10 cellular contexts compared by ENCODE assay signal in the genomic region with DNA sequence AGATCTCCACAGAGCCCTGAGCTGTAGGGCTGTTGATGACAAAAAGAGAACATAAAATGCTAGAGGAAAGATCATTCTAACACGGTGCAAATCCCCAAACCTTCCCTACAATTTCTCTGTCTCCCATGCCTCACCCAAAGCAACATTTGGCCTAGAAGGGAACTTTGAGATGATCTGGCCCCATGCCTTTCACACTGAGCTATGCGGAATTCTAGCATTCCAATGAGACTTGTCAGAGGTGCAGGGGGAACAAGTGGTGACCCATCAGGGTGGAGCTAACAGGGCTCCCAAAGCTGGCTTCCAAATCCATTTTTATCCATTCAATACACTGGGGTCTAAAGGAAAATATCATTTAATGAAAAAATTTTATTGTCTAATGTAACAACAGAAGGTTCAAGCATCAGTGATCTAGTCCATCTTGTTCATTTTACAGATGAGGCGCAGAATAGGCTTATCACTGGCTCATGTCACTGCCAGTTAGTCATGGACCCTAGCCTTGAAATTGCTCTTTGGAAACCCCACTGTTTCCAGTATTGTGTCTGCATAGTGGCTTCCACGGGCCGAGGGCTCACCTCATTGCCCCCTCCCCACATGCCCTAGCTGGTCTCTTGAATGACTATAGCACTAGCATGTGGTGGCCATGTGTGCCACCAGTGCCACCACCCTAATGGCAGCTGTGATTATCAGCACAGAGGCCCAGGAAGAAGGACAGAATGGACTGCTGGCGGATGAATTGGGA.
DNase-seq lines count a peak whose midpoint lies in the region; ATAC-seq and TF ChIP-seq lines count a peak whose summit lies in the region.
"Had no signal": no experiment of that assay in that cellular context is flagged by ENCODE, and none has a peak within 500 bp of the region (broad histone marks: within the 10 kb centered on the region; RNA-seq: fewer than 3 reads in every experiment).

No MANE protein-coding gene starts in this region.

- peak; percentile 10 to 64; a peak in 1 of 4 replicates for TF ChIP-seq EP300 in SK-N-SH (IDR thresholded peaks at IDR 0.05; ENCODE audit: borderline replicate concordance in 1 of 2, low read depth in 1 of 2, low read length in 1 of 2)

- no peak for ATAC-seq in HG02884 (IDR thresholded peaks at IDR 0.05; ENCODE audit: unreplicated experiment)

- peaks cover 10% of the 10 kb centered on the region for H3F3A ChIP-seq in SK-N-SH (replicated peaks; ENCODE audit: insufficient read depth)

- H3K4me3 Mint-ChIP-seq in osteocyte (ENCODE audit: unreplicated experiment), result no peak overlapping the region
- H3K4me3 Mint-ChIP-seq: activated naive CD4-positive, alpha-beta T cell treated with anti-CD3 and anti-CD28 coated beads for 36 hours had no signal

- peaks cover 3% of the 10 kb centered on the region for H3K36me3 Mint-ChIP-seq in osteocyte (ENCODE audit: unreplicated experiment)

- CTCF ChIA-PET in SK-N-SH (lab: Yijun Ruan, JAX), result interaction anchor here (0.7 to 1.4 kb wide), 5 partner anchors 10 to 150 kb away, joined by 3 to 5 read pairs (median 3); no protein-coding TSS in a partner anchor

- H3K4me2 ChIP-seq in SK-N-SH, result peak overlapping the region; percentile 34; the same call in 1 of the 2 replicates

- no peaks in the 10 kb centered on the region for H3K79me2 ChIP-seq in SK-N-SH (ENCODE audit: insufficient read depth)

- H2AFZ ChIP-seq in SK-N-SH (ENCODE audit: low read depth), result peak overlapping the region; percentile 20; the same call in 1 of the 2 replicates

- H3K4me1 Mint-ChIP-seq in osteocyte (ENCODE audit: unreplicated experiment), result peaks cover 59% of the 10 kb centered on the region

- no peaks in the 10 kb centered on the region for H4K20me1 ChIP-seq in SK-N-SH (ENCODE audit: insufficient read depth)

- POLR2A ChIA-PET in SK-N-SH (lab: Yijun Ruan, JAX), result no interaction called here

- peaks cover 29 to 37% of the 10 kb centered on the region in 2 experiments for H3K4me1 ChIP-seq in SK-N-SH (ENCODE audit: control insufficient read depth in 1 of 2, insufficient read depth in 2 of 2, low read depth in 1 of 2, low read length in 1 of 2)

- DNase-seq in EH (ENCODE audit: low read depth), result peak; percentile 92
- peak; percentile 18 for DNase-seq in SK-N-SH
- peak; percentile 84 to 94 for DNase-seq in foreskin fibroblast
- no peak for DNase-seq in osteocyte (ENCODE audit: extremely low spot score, unreplicated experiment)
- DNase-seq in kidney glomerular epithelial cell (lab: John Stamatoyannopoulos, UW), result no peak
- DNase-seq in HuH-7 (ENCODE audit: low spot score), result no peak
- no peak for DNase-seq in DMS53 (lab: John Stamatoyannopoulos, UW)
- DNase-seq: activated naive CD4-positive, alpha-beta T cell treated with anti-CD3 and anti-CD28 coated beads for 36 hours; T-helper 2 cell had no signal

- H3K9me2 ChIP-seq in SK-N-SH, result no peaks in the 10 kb centered on the region

- no peaks in the 10 kb centered on the region for H3K9me3 ChIP-seq in SK-N-SH

- TF ChIP-seq CTCF in SK-N-SH (IDR thresholded peaks at IDR 0.05) (no peak), foreskin fibroblast (IDR thresholded peaks at IDR 0.05; ENCODE audit: low read depth, low read length) (no peak), osteocyte (IDR thresholded peaks at IDR 0.05) (no peak)

- H3K27me3 Mint-ChIP-seq in osteocyte (ENCODE audit: unreplicated experiment), result no peaks in the 10 kb centered on the region

- H3K9me3 Mint-ChIP-seq in osteocyte (ENCODE audit: unreplicated experiment), result peaks cover 7% of the 10 kb centered on the region
- H3K9me3 Mint-ChIP-seq: activated naive CD4-positive, alpha-beta T cell treated with anti-CD3 and anti-CD28 coated beads for 36 hours had no signal

- peak overlapping the region; percentile 56 to 96 for H3K27ac ChIP-seq in SK-N-SH (ENCODE audit: low read depth in 2 of 2, low read length in 1 of 2)

- TF ChIP-seq RAD21 in SK-N-SH (IDR thresholded peaks at IDR 0.05; ENCODE audit: low read length), result no peak

- H3K4me3 ChIP-seq in SK-N-SH (ENCODE audit: low read depth in 2 of 2, low read length in 1 of 2), result no peak overlapping the region
- H3K4me3 ChIP-seq in foreskin fibroblast (ENCODE audit: low read depth in 1 of 2, low read length in 2 of 2), result no peak overlapping the region

- H3K9ac ChIP-seq in SK-N-SH, result no peak overlapping the region

- H3K27ac Mint-ChIP-seq in osteocyte (ENCODE audit: unreplicated experiment), result peak overlapping the region; percentile 95
- H3K27ac Mint-ChIP-seq: activated naive CD4-positive, alpha-beta T cell treated with anti-CD3 and anti-CD28 coated beads for 36 hours had no signal

- H3K36me3 ChIP-seq in SK-N-SH (replicated peaks in 1 of 2; ENCODE audit: control insufficient read depth in 1 of 2, insufficient read depth in 2 of 2, low read length in 1 of 2), result no peaks in the 10 kb centered on the region

- WGBS in SK-N-SH (ENCODE audit: low lambda C conversion rate), result 63% methylated on average over 5 of the region's 6 CpGs

- no peaks in the 10 kb centered on the region for H3K27me3 ChIP-seq in SK-N-SH (ENCODE audit: insufficient read depth)

TF ChIP-seq in SK-N-SH, 30 proteins besides CTCF, POLR2A, EP300 and RAD21 (continues in another document):
- TF ChIP-seq, protein P1, sequence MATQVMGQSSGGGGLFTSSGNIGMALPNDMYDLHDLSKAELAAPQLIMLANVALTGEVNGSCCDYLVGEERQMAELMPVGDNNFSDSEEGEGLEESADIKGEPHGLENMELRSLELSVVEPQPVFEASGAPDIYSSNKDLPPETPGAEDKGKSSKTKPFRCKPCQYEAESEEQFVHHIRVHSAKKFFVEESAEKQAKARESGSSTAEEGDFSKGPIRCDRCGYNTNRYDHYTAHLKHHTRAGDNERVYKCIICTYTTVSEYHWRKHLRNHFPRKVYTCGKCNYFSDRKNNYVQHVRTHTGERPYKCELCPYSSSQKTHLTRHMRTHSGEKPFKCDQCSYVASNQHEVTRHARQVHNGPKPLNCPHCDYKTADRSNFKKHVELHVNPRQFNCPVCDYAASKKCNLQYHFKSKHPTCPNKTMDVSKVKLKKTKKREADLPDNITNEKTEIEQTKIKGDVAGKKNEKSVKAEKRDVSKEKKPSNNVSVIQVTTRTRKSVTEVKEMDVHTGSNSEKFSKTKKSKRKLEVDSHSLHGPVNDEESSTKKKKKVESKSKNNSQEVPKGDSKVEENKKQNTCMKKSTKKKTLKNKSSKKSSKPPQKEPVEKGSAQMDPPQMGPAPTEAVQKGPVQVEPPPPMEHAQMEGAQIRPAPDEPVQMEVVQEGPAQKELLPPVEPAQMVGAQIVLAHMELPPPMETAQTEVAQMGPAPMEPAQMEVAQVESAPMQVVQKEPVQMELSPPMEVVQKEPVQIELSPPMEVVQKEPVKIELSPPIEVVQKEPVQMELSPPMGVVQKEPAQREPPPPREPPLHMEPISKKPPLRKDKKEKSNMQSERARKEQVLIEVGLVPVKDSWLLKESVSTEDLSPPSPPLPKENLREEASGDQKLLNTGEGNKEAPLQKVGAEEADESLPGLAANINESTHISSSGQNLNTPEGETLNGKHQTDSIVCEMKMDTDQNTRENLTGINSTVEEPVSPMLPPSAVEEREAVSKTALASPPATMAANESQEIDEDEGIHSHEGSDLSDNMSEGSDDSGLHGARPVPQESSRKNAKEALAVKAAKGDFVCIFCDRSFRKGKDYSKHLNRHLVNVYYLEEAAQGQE (IDR thresholded peaks at IDR 0.05; ENCODE audit: low read depth, low read length), result no peak
- TF ChIP-seq, protein P2, sequence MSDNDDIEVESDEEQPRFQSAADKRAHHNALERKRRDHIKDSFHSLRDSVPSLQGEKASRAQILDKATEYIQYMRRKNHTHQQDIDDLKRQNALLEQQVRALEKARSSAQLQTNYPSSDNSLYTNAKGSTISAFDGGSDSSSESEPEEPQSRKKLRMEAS (IDR thresholded peaks at IDR 0.05; ENCODE audit: low read depth), result no peak; the same call in 1 of the 2 replicates
- TF ChIP-seq NRF1 (IDR thresholded peaks at IDR 0.05; ENCODE audit: low read depth, low read length), result no peak
- TF ChIP-seq EZH2phosphoT487 (IDR thresholded peaks at IDR 0.05; ENCODE audit: borderline replicate concordance, low read depth), result no peak
- TF ChIP-seq, protein P3, sequence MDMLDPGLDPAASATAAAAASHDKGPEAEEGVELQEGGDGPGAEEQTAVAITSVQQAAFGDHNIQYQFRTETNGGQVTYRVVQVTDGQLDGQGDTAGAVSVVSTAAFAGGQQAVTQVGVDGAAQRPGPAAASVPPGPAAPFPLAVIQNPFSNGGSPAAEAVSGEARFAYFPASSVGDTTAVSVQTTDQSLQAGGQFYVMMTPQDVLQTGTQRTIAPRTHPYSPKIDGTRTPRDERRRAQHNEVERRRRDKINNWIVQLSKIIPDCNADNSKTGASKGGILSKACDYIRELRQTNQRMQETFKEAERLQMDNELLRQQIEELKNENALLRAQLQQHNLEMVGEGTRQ (IDR thresholded peaks at IDR 0.05; ENCODE audit: borderline replicate concordance, low read depth, low read length), result no peak
- peak; percentile 59; the same call in 1 of the 2 replicates for TF ChIP-seq TAF1 (IDR thresholded peaks at IDR 0.05; ENCODE audit: borderline replicate concordance, low read depth, low read length)
- TF ChIP-seq, protein P4, sequence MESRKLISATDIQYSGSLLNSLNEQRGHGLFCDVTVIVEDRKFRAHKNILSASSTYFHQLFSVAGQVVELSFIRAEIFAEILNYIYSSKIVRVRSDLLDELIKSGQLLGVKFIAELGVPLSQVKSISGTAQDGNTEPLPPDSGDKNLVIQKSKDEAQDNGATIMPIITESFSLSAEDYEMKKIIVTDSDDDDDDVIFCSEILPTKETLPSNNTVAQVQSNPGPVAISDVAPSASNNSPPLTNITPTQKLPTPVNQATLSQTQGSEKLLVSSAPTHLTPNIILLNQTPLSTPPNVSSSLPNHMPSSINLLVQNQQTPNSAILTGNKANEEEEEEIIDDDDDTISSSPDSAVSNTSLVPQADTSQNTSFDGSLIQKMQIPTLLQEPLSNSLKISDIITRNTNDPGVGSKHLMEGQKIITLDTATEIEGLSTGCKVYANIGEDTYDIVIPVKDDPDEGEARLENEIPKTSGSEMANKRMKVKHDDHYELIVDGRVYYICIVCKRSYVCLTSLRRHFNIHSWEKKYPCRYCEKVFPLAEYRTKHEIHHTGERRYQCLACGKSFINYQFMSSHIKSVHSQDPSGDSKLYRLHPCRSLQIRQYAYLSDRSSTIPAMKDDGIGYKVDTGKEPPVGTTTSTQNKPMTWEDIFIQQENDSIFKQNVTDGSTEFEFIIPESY (IDR thresholded peaks at IDR 0.05; ENCODE audit: borderline replicate concordance, low read depth), result no peak
- TF ChIP-seq RFX5 (IDR thresholded peaks at IDR 0.05; ENCODE audit: low read length), result no peak
- TF ChIP-seq FOSL2 (IDR thresholded peaks at IDR 0.05; ENCODE audit: borderline replicate concordance, low read depth), result peak; percentile 73
- no peak for TF ChIP-seq MXI1 (IDR thresholded peaks at IDR 0.05; ENCODE audit: low read depth, low read length)
- TF ChIP-seq SMC3 (IDR thresholded peaks at IDR 0.05; ENCODE audit: low read depth, low read length), result no peak
- TF ChIP-seq NFIC (IDR thresholded peaks at IDR 0.05; ENCODE audit: borderline replicate concordance), result peak; percentile 69
- peak; percentile 71 for TF ChIP-seq JUND (IDR thresholded peaks at IDR 0.05)
- no peak for TF ChIP-seq MEF2A (IDR thresholded peaks at IDR 0.05; ENCODE audit: borderline replicate concordance, low read depth)
- no peak for TF ChIP-seq CHD2 (IDR thresholded peaks at IDR 0.05; ENCODE audit: low read length, partially characterized antibody)

Comparison
In these comparisons a context has a peak if more than half of its experiments do, and no peak if none do; other contexts are left out.
1. DNase-seq: peak in EH (single experiment), SK-N-SH (single experiment) and foreskin fibroblast (2 of 2); none in osteocyte (single experiment), kidney glomerular epithelial cell (single experiment), HuH-7 (single experiment) and DMS53 (single experiment).